ENCODE assay signal across 1 cellular context in the genomic region with DNA sequence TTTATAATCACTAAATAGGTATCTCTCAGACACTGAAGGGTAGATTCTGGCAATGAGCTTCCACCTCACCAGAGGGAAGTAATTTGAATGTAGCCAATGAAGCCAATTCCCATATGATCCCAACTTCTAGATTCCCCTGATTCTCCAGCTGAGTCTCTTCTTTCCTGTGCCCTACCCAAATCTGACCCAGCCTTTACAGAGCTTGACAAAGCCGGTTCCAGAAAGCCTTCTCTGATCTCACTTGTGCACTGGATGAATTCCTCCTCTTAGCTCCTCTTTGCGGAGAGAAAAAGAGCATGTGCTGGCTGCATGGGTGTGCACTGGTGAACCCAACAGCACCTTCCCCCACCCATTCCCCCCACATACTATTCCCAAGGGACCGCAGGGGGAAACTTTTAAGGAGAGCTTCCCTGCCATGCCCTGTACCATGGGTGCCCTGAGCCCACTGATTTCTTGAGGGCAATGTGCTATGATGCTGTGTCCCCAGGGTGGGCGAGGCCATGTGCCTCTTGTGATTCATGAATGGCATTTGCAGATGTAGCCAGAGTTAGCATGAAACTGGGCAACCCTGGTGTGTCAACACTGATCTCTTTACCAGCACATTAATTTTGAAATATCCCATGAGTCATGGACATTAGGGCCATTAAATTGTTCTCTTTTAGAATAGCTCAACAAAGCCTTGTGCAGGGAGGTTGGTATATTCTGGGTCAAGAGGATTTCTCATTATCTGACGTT.
TF ChIP-seq lines count a peak whose summit lies in the region.

No MANE protein-coding gene starts in this region.

TF ChIP-seq in HepG2, 621 proteins besides CTCF, POLR2A, EP300 and RAD21:
- TF ChIP-seq ZFP36L2 (CRISPR knock-in tag; IDR thresholded peaks at IDR 0.05), result no peak
TF ChIP-seq in HepG2: peak in this region for 0.
